ENCODE assay signal across 28 cellular contexts in genomic region chr9:131113655-131114563, GRCh38. TPM values are rescaled to one million over a fixed set of nuclear protein-coding genes. Genes with fewer than 3 reads are reported as not detected.
DNase-seq lines count a peak whose midpoint lies in the region; ATAC-seq, FAIRE-seq and TF ChIP-seq lines count a peak whose summit lies in the region.
"Had no signal": no experiment of that assay in that cellular context is flagged by ENCODE, and none has a peak within 500 bp of the region (broad histone marks: within the 10 kb centered on the region; RNA-seq: fewer than 3 reads in every experiment).

No MANE protein-coding gene starts in this region.

- H2AK5ac ChIP-seq in mesenchymal stem cell (ENCODE audit: low read length, severe bottlenecking): peak overlapping the region; percentile 88

- H3K36me3 ChIP-seq in K562 (ENCODE audit: control insufficient read depth, insufficient read depth, low read length) (no peaks in the 10 kb centered on the region), mesenchymal stem cell (ENCODE audit: control insufficient read depth in 1 of 2, insufficient read depth in 2 of 2, low read depth in 1 of 2, low read length in 2 of 2) (peaks cover 0 to 35% of the 10 kb centered on the region in 2 experiments), spleen (peaks cover 0 to 96% (median 5%) of the 10 kb centered on the region in 6 donors)
- H3K36me3 ChIP-seq: ascending aorta, gastroesophageal sphincter, right lobe of liver had no signal

- no peak overlapping the region for H2BK120ac ChIP-seq in mesenchymal stem cell (ENCODE audit: low read depth, low read length)

- no peak for TF ChIP-seq RAD21 in K562 (CRISPR knock-in tag; conservative IDR thresholded peaks at IDR 0.05 in 1 of 2, IDR thresholded peaks at IDR 0.05 in 1 of 2)

- H2BK12ac ChIP-seq in mesenchymal stem cell (ENCODE audit: low read length in 2 of 2): no peak overlapping the region

- TF ChIP-seq POLR2A in K562 (conservative IDR thresholded peaks at IDR 0.05) (no peak), spleen (IDR thresholded peaks at IDR 0.05) (no peak)

- ATAC-seq in K562 (peak; percentile 24), GM18519 (IDR thresholded peaks at IDR 0.05; ENCODE audit: low FRiP score, unreplicated experiment) (no peak)
- ATAC-seq: gastroesophageal sphincter; naive thymus-derived CD4-positive, alpha-beta T cell; right lobe of liver; stimulated activated effector memory CD8-positive, alpha-beta T cell treated with anti-CD3 and anti-CD28 coated beads, Interleukin-12 subunit alpha, Interleukin-12 subunit beta, amount 100 ng/mL, for 72 hours had no signal

- H3K79me2 ChIP-seq in K562 (ENCODE audit: control insufficient read depth, insufficient read depth, low read length): no peaks in the 10 kb centered on the region
- H3K79me2 ChIP-seq: hepatocyte, parathyroid adenoma had no signal

- no peak overlapping the region for H4K91ac ChIP-seq in mesenchymal stem cell (ENCODE audit: low read length)

- DNase-seq in GM13977 (ENCODE audit: low spot score) (peak; percentile 11), K562 (ENCODE audit: extremely low read depth in 1 of 4, low spot score in 3 of 4) (peak in 3 of 4 experiments; percentile 67 to 74 (median 72)), mesenchymal stem cell (no peak), spleen (peak; percentile 55), GM19239 (ENCODE audit: insufficient read length, low spot score) (no peak), DMS79 treated with DMSO at 0.1 percent for 48 hours (lab: John Stamatoyannopoulos, UW) (no peak), NCI-H510A (lab: John Stamatoyannopoulos, UW) (no peak)
- DNase-seq: activated CD4-positive, alpha-beta T cell treated with anti-CD3 and anti-CD28 coated beads for 4 hours; activated effector memory CD4-positive, alpha-beta T cell treated with Interleukin-2 at 50 U/mL for 16 hours; central memory CD4-positive, alpha-beta T cell; GOT3; immature natural killer cell; midbrain; naive thymus-derived CD4-positive, alpha-beta T cell; NCI-H1417; NCI-H2081; NCI-H345; NCI-H82; stimulated activated CD4-positive, alpha-beta T cell treated with anti-CD3 and anti-CD28 coated beads, Interleukin-4, amount 100 ng/mL, for 24 hours had no signal

- H3K4ac ChIP-seq in mesenchymal stem cell (ENCODE audit: low read depth in 1 of 2, low read length in 2 of 2): no peak overlapping the region

- H3K27ac ChIP-seq in K562 (ENCODE audit: extremely low read depth, low read depth, low read length) (no peak overlapping the region), mesenchymal stem cell (ENCODE audit: low read length, poor library complexity, severe bottlenecking) (peak overlapping the region; percentile 41), spleen (peak overlapping the region in 3 of 8 donors; percentile 5 to 50 (median 10))
- H3K27ac ChIP-seq: ascending aorta, gastroesophageal sphincter, hepatocyte, parathyroid adenoma, right lobe of liver had no signal

- no peak overlapping the region for H4K8ac ChIP-seq in mesenchymal stem cell (ENCODE audit: low read length)

- no peak overlapping the region for H3K4me3 ChIP-seq in K562
- H3K4me3 ChIP-seq in mesenchymal stem cell (ENCODE audit: insufficient read depth in 1 of 2, low read depth in 1 of 2, low read length in 2 of 2): peak overlapping the region in 1 of 2 experiments; percentile 17
- H3K4me3 ChIP-seq in spleen: no peak overlapping the region
- H3K4me3 ChIP-seq: ascending aorta, gastroesophageal sphincter, hepatocyte, right lobe of liver had no signal

- H2BK5ac ChIP-seq in mesenchymal stem cell (ENCODE audit: low read depth, low read length, poor library complexity, severe bottlenecking): no peak overlapping the region

- in situ Hi-C loops in GM13977 (cut with MboI; ENCODE audit: low pct_unique_long_range_greater_than_20kb, low sequenced_read_pairs, unreplicated experiment): no loop called here
- in situ Hi-C loops in K562 (cut with MboI): no loop called here

- H3K4me2 ChIP-seq in K562 (ENCODE audit: insufficient read depth, low read length) (no peak overlapping the region), mesenchymal stem cell (ENCODE audit: low read length, poor library complexity, severe bottlenecking) (peak overlapping the region; percentile 62)
- H3K4me2 ChIP-seq: hepatocyte had no signal

- CTCF ChIA-PET in K562 (lab: Yijun Ruan, JAX; ENCODE audit: low intra/inter-chr PET ratio): no interaction called here

- POLR2A ChIA-PET in K562 (lab: Yijun Ruan, JAX): interaction anchor here (0.7 to 99.3 kb wide), 6 partner anchors 17 to 101 kb away, joined by 3 to 3336 read pairs (median 4); partner anchors contain the start of genes AIF1L and NUP214

- no TSS peak for BruUV-seq in K562 (replicated peaks; lab: Mats Ljungman, UMichigan)

- no peak overlapping the region for H3K23ac ChIP-seq in mesenchymal stem cell (ENCODE audit: low read length in 2 of 2)

- H2AFZ ChIP-seq in K562 (ENCODE audit: low read depth, low read length): no peak overlapping the region
- no peak overlapping the region for H2AFZ ChIP-seq in mesenchymal stem cell (ENCODE audit: low read depth, low read length)
- H2AFZ ChIP-seq: hepatocyte, parathyroid adenoma had no signal

- no peak for TF ChIP-seq CTCF in GM13977 (IDR thresholded peaks at IDR 0.05; ENCODE audit: extremely low read depth, insufficient read depth, missing control alignments)
- TF ChIP-seq CTCF in K562 (IDR thresholded peaks at IDR 0.05 in 2 of 3, conservative IDR thresholded peaks at IDR 0.05 in 1 of 3; ENCODE audit: insufficient read depth in 2 of 3, low read depth in 1 of 3, low read length in 3 of 3): no peak
- TF ChIP-seq CTCF in spleen (IDR thresholded peaks at IDR 0.05 in 8 of 11, conservative IDR thresholded peaks at IDR 0.05 in 3 of 11): no peak

- H2BK15ac ChIP-seq in mesenchymal stem cell (ENCODE audit: low read depth, poor library complexity, severe bottlenecking): peak overlapping the region; percentile 44

- H4K20me1 ChIP-seq in K562 (replicated peaks; ENCODE audit: control insufficient read depth, insufficient read depth, low read length): peaks cover 31% of the 10 kb centered on the region

- WGBS in K562 (ENCODE audit: insufficient coverage, low coverage, missing lambda C conversion rate): 3% methylated on average over 16 of the region's 16 CpGs
- WGBS in mesenchymal stem cell: 86% methylated on average over 13 of the region's 16 CpGs
- WGBS in spleen, 5 donors: 71 to 88% (median 83%) methylated on average over 15 to 16 of the region's 16 CpGs

- H3K18ac ChIP-seq in mesenchymal stem cell (ENCODE audit: low read depth in 1 of 2, low read length in 2 of 2): no peak overlapping the region

- no peak for FAIRE-seq in K562 (lab: Jason Lieb, UNC)
- FAIRE-seq in GM19239 (lab: Jason Lieb, UNC): no peak
- FAIRE-seq: endometrium had no signal

- TF ChIP-seq EP300 in K562 (IDR thresholded peaks at IDR 0.05; ENCODE audit: low read length): no peak

- H3K9me3 ChIP-seq in K562 (replicated peaks; ENCODE audit: control insufficient read depth, insufficient read depth, low read depth, low read length) (no peaks in the 10 kb centered on the region), mesenchymal stem cell (ENCODE audit: control insufficient read depth, low read length) (no peaks in the 10 kb centered on the region), spleen (no peaks in the 10 kb centered on the region)
- H3K9me3 ChIP-seq: ascending aorta, gastroesophageal sphincter, right lobe of liver had no signal

- intact Hi-C loops in K562 (cut with micrococcal nuclease): loop anchor here (5.0 kb wide), 1 partner anchor 163 kb away; the partner anchor contains the start of gene FAM78A
- intact Hi-C loops in spleen (cut with DNase I; ENCODE audit: low total_unique reads): no loop called here

- peaks cover 0 to 15% of the 10 kb centered on the region in 2 experiments; a peak in 2 of 5 replicates for H3K4me1 ChIP-seq in K562 (replicated peaks in 1 of 2; ENCODE audit: control insufficient read depth in 2 of 2, insufficient read depth in 2 of 2, low read length in 2 of 2)
- peaks cover 37% of the 10 kb centered on the region for H3K4me1 ChIP-seq in mesenchymal stem cell (ENCODE audit: control insufficient read depth, insufficient read depth, low read depth, low read length)
- peaks cover 0 to 37% (median 15%) of the 10 kb centered on the region in 6 donors for H3K4me1 ChIP-seq in spleen
- H3K4me1 ChIP-seq: gastroesophageal sphincter, parathyroid adenoma, right lobe of liver had no signal

- peak overlapping the region in 1 of 2 experiments; percentile 26; a peak in 2 of 4 replicates for H3K9ac ChIP-seq in K562 (ENCODE audit: insufficient read depth in 1 of 2, low read depth in 2 of 2, low read length in 2 of 2)
- no peak overlapping the region for H3K9ac ChIP-seq in mesenchymal stem cell (ENCODE audit: low read length)
- H3K9ac ChIP-seq: parathyroid adenoma had no signal

- peaks cover 23% of the 10 kb centered on the region for H3K79me1 ChIP-seq in mesenchymal stem cell (replicated peaks; ENCODE audit: low read length, poor library complexity, severe bottlenecking)

- H3K14ac ChIP-seq in mesenchymal stem cell (ENCODE audit: low read length in 2 of 2): no peak overlapping the region

- H3K27me3 ChIP-seq in K562 (ENCODE audit: control insufficient read depth in 2 of 2, insufficient read depth in 2 of 2, low read length in 2 of 2) (peaks cover 86 to 98% of the 10 kb centered on the region in 2 experiments), mesenchymal stem cell (ENCODE audit: control insufficient read depth in 1 of 2, insufficient read depth in 1 of 2, low read length in 2 of 2) (peaks cover 0 to 19% of the 10 kb centered on the region in 2 experiments), spleen (replicated peaks in 1 of 7) (peaks cover 0 to 15% (median 0%) of the 10 kb centered on the region in 7 donors)
- H3K27me3 ChIP-seq: ascending aorta, hepatocyte, right lobe of liver had no signal

- H3K9me1 ChIP-seq in K562 (ENCODE audit: control insufficient read depth, insufficient read depth, low read length): peaks cover 6% of the 10 kb centered on the region

RNA-seq across cellular contexts. Expression of gene NUP214, which starts 11.5 kb away (rescaled TPM):
- total RNA-seq in K562 (2011; cell fraction: chromatin; rRNA removed; ENCODE audit: low replicate concordance): 1,024 and 1,416 TPM in 2 replicates
- 573 and 642 TPM in 2 replicates for total RNA-seq in K562 (2011; cell fraction: nucleolus; rRNA removed)
- 885 and 1,103 TPM in 2 replicates for total RNA-seq in K562 (2011; cell fraction: nucleoplasm; rRNA removed)
- total RNA-seq in K562 (2014; rRNA removed) (62.4 and 102 TPM in 2 replicates), K562 (2014; rRNA removed; fragmentation: Illumina TruSeq; extraction: Trizol) (123 and 134 TPM in 2 replicates), K562 (2015; rRNA removed; fragmentation: Illumina TruSeq; extraction: Trizol) (133 and 136 TPM in 2 replicates), K562 (2021) (332 and 336 TPM in 2 replicates), spleen (100 to 1,000 TPM in 6 of 7 donors, 10 to 100 TPM in 1; 70.4 to 182 (median 140) TPM)
- polyA plus RNA-seq in K562 (2011; rRNA removed) (56.9 and 113 TPM in 2 replicates), K562 (2014; fragmentation: Illumina TruSeq; extraction: Trizol) (207 and 246 TPM in 2 replicates), K562 (2014; fragmentation: Nextera tagmentation; extraction: Ambion mirVana) (10 to 100 TPM; 78.9 to 81.6 TPM), K562 (2014; rRNA removed) (97.1 and 106 TPM in 2 replicates), spleen (10 to 100 TPM; 21.4 to 54.7 (median 54.2) TPM)
- polyA plus RNA-seq in K562 (2011; cell fraction: cytosol; rRNA removed): 104 and 108 TPM in 2 replicates
- polyA plus RNA-seq in K562 (2011; cell fraction: nucleus; rRNA removed): 257 and 304 TPM in 2 replicates
- polyA plus RNA-seq in K562 (2012): 133 and 153 TPM in 2 replicates
- 271 and 342 TPM in 2 replicates for polyA minus RNA-seq in K562 (2011; rRNA and poly(A)+ RNA removed)
- polyA minus RNA-seq in K562 (2011; cell fraction: cytosol; rRNA and poly(A)+ RNA removed): 256 and 329 TPM in 2 replicates
- 324 and 515 TPM in 2 replicates for polyA minus RNA-seq in K562 (2011; cell fraction: nucleus; rRNA and poly(A)+ RNA removed)
- polyA plus RNA-seq in mesenchymal stem cell (2013, experiment 1 of 2): 18.3 TPM
- 12.3 TPM for polyA plus RNA-seq in mesenchymal stem cell (2013, experiment 2 of 2)

RNA-seq across cellular contexts. Expression of gene AIF1L, which starts 17.6 kb away (rescaled TPM):
- total RNA-seq in K562 (2011; cell fraction: chromatin; rRNA removed; ENCODE audit: low replicate concordance): 2.2 and 5.3 TPM in 2 replicates
- total RNA-seq in K562 (2011; cell fraction: nucleolus; rRNA removed): 2.8 and 4.3 TPM in 2 replicates
- 4.3 and 5.2 TPM in 2 replicates for total RNA-seq in K562 (2011; cell fraction: nucleoplasm; rRNA removed)
- 0.86 and 1.1 TPM in 2 replicates for total RNA-seq in K562 (2014; rRNA removed)
- total RNA-seq in K562 (2014; rRNA removed; fragmentation: Illumina TruSeq; extraction: Trizol): 1.3 and 1.5 TPM in 2 replicates
- 0.68 and 0.76 TPM in 2 replicates for total RNA-seq in K562 (2015; rRNA removed; fragmentation: Illumina TruSeq; extraction: Trizol)
- 1.7 and 2.0 TPM in 2 replicates for total RNA-seq in K562 (2021)
- polyA plus RNA-seq in K562 (2011; rRNA removed): 5.9 and 9.1 TPM in 2 replicates
- 4.5 and 4.9 TPM in 2 replicates for polyA plus RNA-seq in K562 (2011; cell fraction: cytosol; rRNA removed)
- 3.3 and 4.2 TPM in 2 replicates for polyA plus RNA-seq in K562 (2011; cell fraction: nucleus; rRNA removed)
- 2.7 and 2.8 TPM in 2 replicates for polyA plus RNA-seq in K562 (2012)
- polyA plus RNA-seq in K562 (2014; fragmentation: Illumina TruSeq; extraction: Trizol): 2.3 and 2.6 TPM in 2 replicates
- under 1 TPM; 0.34 to 0.77 TPM for polyA plus RNA-seq in K562 (2014; fragmentation: Nextera tagmentation; extraction: Ambion mirVana)
- polyA plus RNA-seq in K562 (2014; rRNA removed): 1.6 TPM in 2 replicates
- 6.6 and 8.9 TPM in 2 replicates for polyA minus RNA-seq in K562 (2011; rRNA and poly(A)+ RNA removed)
- polyA minus RNA-seq in K562 (2011; cell fraction: cytosol; rRNA and poly(A)+ RNA removed): 1.5 and 4.4 TPM in 2 replicates
- 1.1 and 1.9 TPM in 2 replicates for polyA minus RNA-seq in K562 (2011; cell fraction: nucleus; rRNA and poly(A)+ RNA removed)
- 0.06 TPM for polyA plus RNA-seq in mesenchymal stem cell (2013, experiment 1 of 2)
- polyA plus RNA-seq in mesenchymal stem cell (2013, experiment 2 of 2): 0.04 TPM
- 100 to 1,000 TPM; 141 to 596 (median 254) TPM for total RNA-seq in spleen
- 100 to 1,000 TPM in 1 of 3 donors, 10 to 100 TPM in 2; 47.4 to 251 (median 59.4) TPM for polyA plus RNA-seq in spleen
- polyA plus RNA-seq: CD14-positive monocyte, immature natural killer cell had no signal

Comparison
In these comparisons a context has a peak if more than half of its experiments do, and no peak if none do; other contexts are left out.
1. DNase-seq: peak in GM13977 (single experiment), K562 (3 of 4) and spleen (single experiment); none in mesenchymal stem cell (single experiment), GM19239 (single experiment), DMS79 treated with DMSO at 0.1 percent for 48 hours (single experiment) and NCI-H510A (single experiment).
2. RNA of gene AIF1L, which starts 17.6 kb away (total RNA-seq): 141 to 596 TPM in spleen; 0.68 to 5.3 TPM in K562; every median in the first group is over 10 times any median in the second.